30 cellular contexts compared by ENCODE assay signal in genomic region chr14:64777461-64777860, GRCh38.
"Had no signal": no experiment of that assay in that cellular context is flagged by ENCODE, and none has a peak within 500 bp of the region (broad histone marks: within the 10 kb centered on the region; RNA-seq: fewer than 3 reads in every experiment).

No MANE protein-coding gene starts in this region.

- DNase-seq: activated CD4-positive, alpha-beta T cell treated with anti-CD3 and anti-CD28 coated beads for 36 hours; activated CD4-positive, alpha-beta T cell treated with anti-CD3 and anti-CD28 coated beads, Interleukin-2, amount 10 ng/mL, durations not matched to agents 7 days and 5 days; activated CD4-positive, alpha-beta T cell treated with anti-CD3 and anti-CD28 coated beads, Interleukin-2, amount 50 U/mL, for 48 hours; activated CD8-positive, alpha-beta T cell treated with anti-CD3 and anti-CD28 coated beads, Interleukin-2, amount 10 ng/mL, durations not matched to agents 7 days and 5 days; activated effector memory CD4-positive, alpha-beta T cell treated with Interleukin-2 at 50 U/mL for 16 hours; activated naive CD4-positive, alpha-beta T cell treated with anti-CD3 and anti-CD28 coated beads, Interleukin-2, amount 10 ng/mL, durations not matched to agents 7 days and 5 days; activated naive CD8-positive, alpha-beta T cell treated with anti-CD3 and anti-CD28 coated beads, Interleukin-2, amount 50 U/mL, for 24 hours; activated T-cell treated with anti-CD3 and anti-CD28 coated beads for 4 hours; activated T-cell treated with anti-CD3 and anti-CD28 coated beads, Interleukin-2, amount 50 U/mL, for 4 hours; anterior cingulate cortex; Kasumi-1; KG1; MG63; NCI-H1048; NCI-H1105 treated with DMSO at 0.1 percent for 48 hours; NCI-H1436; NCI-H1694; NCI-H1930; NCI-H345; NCI-H524 treated with DMSO at 0.1 percent for 48 hours; SIG-M5; T-cell; T-helper 2 cell; T-helper 9 cell had no signal

- H3K36me3 ChIP-seq: MG63 had no signal

- ATAC-seq: activated CD4-positive, alpha-beta T cell treated with anti-CD3 and anti-CD28 coated beads for 36 hours; activated CD4-positive, CD25-positive, alpha-beta regulatory T cell treated with anti-CD3 and anti-CD28 coated beads, Interleukin-2, amount 50 U/mL, for 24 hours; activated CD8-positive, alpha-beta T cell treated with anti-CD3 and anti-CD28 coated beads, Interleukin-2, amount 10 ng/mL, durations not matched to agents 7 days and 5 days; activated naive CD8-positive, alpha-beta T cell treated with anti-CD3 and anti-CD28 coated beads, Interleukin-2, amount 50 U/mL, for 24 hours; activated T-cell treated with anti-CD3 and anti-CD28 coated beads, Interleukin-2, amount 50 U/mL, for 4 hours; Panc1; SK-N-SH treated with all-trans-retinoic acid at 6 μM for 48 hours; T-cell had no signal

- H3K4me3 Mint-ChIP-seq: activated CD4-positive, alpha-beta T cell treated with anti-CD3 and anti-CD28 coated beads for 36 hours; activated CD4-positive, alpha-beta T cell treated with anti-CD3 and anti-CD28 coated beads, Interleukin-2, amount 10 ng/mL, durations not matched to agents 7 days and 5 days; activated CD8-positive, alpha-beta T cell treated with anti-CD3 and anti-CD28 coated beads, Interleukin-2, amount 10 ng/mL, durations not matched to agents 7 days and 5 days; activated naive CD4-positive, alpha-beta T cell treated with anti-CD3 and anti-CD28 coated beads, Interleukin-2, amount 10 ng/mL, durations not matched to agents 7 days and 5 days; activated naive CD8-positive, alpha-beta T cell; activated naive CD8-positive, alpha-beta T cell treated with anti-CD3 and anti-CD28 coated beads, Interleukin-2, amount 50 U/mL, for 24 hours; activated T-cell treated with anti-CD3 and anti-CD28 coated beads, Interleukin-2, amount 50 U/mL, for 4 hours; activated T-helper 1 cell treated with anti-CD3 and anti-CD28 coated beads, Interleukin-12 subunit alpha, Interleukin-12 subunit beta, Interleukin-2, Interleukin-4 antibody, amounts not matched to agents 30 ng/mL and 10 ng/mL and 1 ng/mL, durations not matched to agents 14 hours and 24 hours and 36 hours; brain; T-cell had no signal

- H3K27me3 ChIP-seq: MG63 had no signal

- H3K4me3 ChIP-seq: MG63 had no signal

- H3K27ac Mint-ChIP-seq: activated CD4-positive, alpha-beta T cell treated with anti-CD3 and anti-CD28 coated beads for 36 hours; activated CD4-positive, alpha-beta T cell treated with anti-CD3 and anti-CD28 coated beads, Interleukin-2, amount 10 ng/mL, durations not matched to agents 7 days and 5 days; activated naive CD4-positive, alpha-beta T cell treated with anti-CD3 and anti-CD28 coated beads, Interleukin-2, amount 10 ng/mL, durations not matched to agents 7 days and 5 days; activated naive CD8-positive, alpha-beta T cell; activated naive CD8-positive, alpha-beta T cell treated with anti-CD3 and anti-CD28 coated beads, Interleukin-2, amount 50 U/mL, for 24 hours; activated T-helper 1 cell treated with anti-CD3 and anti-CD28 coated beads, Interleukin-12 subunit alpha, Interleukin-12 subunit beta, Interleukin-2, Interleukin-4 antibody, amounts not matched to agents 30 ng/mL and 10 ng/mL and 1 ng/mL, durations not matched to agents 14 hours and 24 hours and 36 hours; T-cell had no signal

- H3K27me3 Mint-ChIP-seq: activated CD4-positive, alpha-beta T cell treated with anti-CD3 and anti-CD28 coated beads for 36 hours; activated naive CD8-positive, alpha-beta T cell; activated naive CD8-positive, alpha-beta T cell treated with anti-CD3 and anti-CD28 coated beads, Interleukin-2, amount 50 U/mL, for 24 hours; T-cell had no signal

- H3K9me3 ChIP-seq: MG63 had no signal

- H3K36me3 Mint-ChIP-seq: activated naive CD4-positive, alpha-beta T cell treated with anti-CD3 and anti-CD28 coated beads, Interleukin-2, amount 10 ng/mL, durations not matched to agents 7 days and 5 days; activated naive CD8-positive, alpha-beta T cell; T-cell had no signal

- H3K9me3 Mint-ChIP-seq: activated CD4-positive, alpha-beta T cell treated with anti-CD3 and anti-CD28 coated beads, Interleukin-2, amount 10 ng/mL, durations not matched to agents 7 days and 5 days; activated naive CD4-positive, alpha-beta T cell treated with anti-CD3 and anti-CD28 coated beads, Interleukin-2, amount 10 ng/mL, durations not matched to agents 7 days and 5 days; activated naive CD8-positive, alpha-beta T cell treated with anti-CD3 and anti-CD28 coated beads, Interleukin-2, amount 50 U/mL, for 24 hours; activated T-cell treated with anti-CD3 and anti-CD28 coated beads, Interleukin-2, amount 50 U/mL, for 4 hours; activated T-helper 1 cell treated with anti-CD3 and anti-CD28 coated beads, Interleukin-12 subunit alpha, Interleukin-12 subunit beta, Interleukin-2, Interleukin-4 antibody, amounts not matched to agents 30 ng/mL and 10 ng/mL and 1 ng/mL, durations not matched to agents 14 hours and 24 hours and 36 hours; T-cell had no signal

- H3K4me1 Mint-ChIP-seq: activated CD4-positive, alpha-beta T cell treated with anti-CD3 and anti-CD28 coated beads for 36 hours; activated CD4-positive, alpha-beta T cell treated with anti-CD3 and anti-CD28 coated beads, Interleukin-2, amount 10 ng/mL, durations not matched to agents 7 days and 5 days; activated naive CD4-positive, alpha-beta T cell treated with anti-CD3 and anti-CD28 coated beads, Interleukin-2, amount 10 ng/mL, durations not matched to agents 7 days and 5 days; activated naive CD8-positive, alpha-beta T cell treated with anti-CD3 and anti-CD28 coated beads, Interleukin-2, amount 50 U/mL, for 24 hours; T-cell had no signal
